In genomic region chr19:6532244-6532999, GRCh38 we compare ENCODE assay signal across 9 cellular contexts. TPM values are rescaled to one million over a fixed set of nuclear protein-coding genes. Genes with fewer than 3 reads are reported as not detected.
DNase-seq lines count a peak whose midpoint lies in the region; ATAC-seq and TF ChIP-seq lines count a peak whose summit lies in the region.
"Had no signal": no experiment of that assay in that cellular context is flagged by ENCODE, and none has a peak within 500 bp of the region (broad histone marks: within the 10 kb centered on the region; RNA-seq: fewer than 3 reads in every experiment).

No MANE protein-coding gene starts in this region.

- ATAC-seq in GM21367 (IDR thresholded peaks at IDR 0.05; ENCODE audit: unreplicated experiment) = no peak

- peak overlapping the region; percentile 59 to 76 (median 68) for H3K4me3 ChIP-seq in esophagus squamous epithelium
- H3K4me3 ChIP-seq in subcutaneous abdominal adipose tissue (ENCODE audit: low read depth in 1 of 5, low read length in 5 of 5) = peak overlapping the region in 4 of 5 donors; percentile 63 to 79 (median 70)
- H3K4me3 ChIP-seq in BE2C (ENCODE audit: low read depth, low read length) = no peak overlapping the region

- TF ChIP-seq POLR2A in Raji (IDR thresholded peaks at IDR 0.05; ENCODE audit: insufficient read depth, low read depth, low read length) (peak; percentile 23; the same call in 1 of the 2 replicates), esophagus squamous epithelium (IDR thresholded peaks at IDR 0.05) (no peak)

- H3K4me1 ChIP-seq in esophagus squamous epithelium (peaks cover 18 to 67% (median 23%) of the 10 kb centered on the region in 3 donors), subcutaneous abdominal adipose tissue (ENCODE audit: control insufficient read depth in 5 of 5, insufficient read depth in 5 of 5, low read length in 5 of 5) (peaks cover 8 to 53% (median 35%) of the 10 kb centered on the region in 5 donors), BE2C (no peaks in the 10 kb centered on the region)

- intact Hi-C loops in esophagus squamous epithelium (cut with DNase I) = no loop called here

- H3K9me3 ChIP-seq in esophagus squamous epithelium (no peaks in the 10 kb centered on the region), subcutaneous abdominal adipose tissue (ENCODE audit: control insufficient read depth in 5 of 5, low read length in 5 of 5) (no peaks in the 10 kb centered on the region), BE2C (no peaks in the 10 kb centered on the region)

- peaks cover 0 to 19% (median 0%) of the 10 kb centered on the region in 3 donors for H3K36me3 ChIP-seq in esophagus squamous epithelium
- H3K36me3 ChIP-seq in subcutaneous abdominal adipose tissue (ENCODE audit: control insufficient read depth in 5 of 5, insufficient read depth in 5 of 5, low read length in 5 of 5) = peaks cover 0 to 3% (median 0%) of the 10 kb centered on the region in 5 donors
- no peaks in the 10 kb centered on the region for H3K36me3 ChIP-seq in BE2C

- TF ChIP-seq CTCF in esophagus squamous epithelium (IDR thresholded peaks at IDR 0.05) (no peak), BE2C (IDR thresholded peaks at IDR 0.05; ENCODE audit: low read depth, low read length) (no peak)

- no peak overlapping the region for H3K9ac ChIP-seq in subcutaneous abdominal adipose tissue (ENCODE audit: low read length in 5 of 5)

- DNase-seq in activated CD8-positive, alpha-beta memory T cell treated with anti-CD3 and anti-CD28 coated beads for 24 hours = peak; percentile 64
- DNase-seq in activated CD8-positive, alpha-beta memory T cell treated with anti-CD3 and anti-CD28 coated beads, Interleukin-2, amount 50 U/mL, for 4 hours = no peak
- DNase-seq in esophagus squamous epithelium (lab: John Stamatoyannopoulos, UW) = no peak
- no peak for DNase-seq in AG08396 (ENCODE audit: low spot score)
- DNase-seq in BE2C = no peak

- no peak overlapping the region for H3K27ac ChIP-seq in esophagus squamous epithelium
- no peak overlapping the region for H3K27ac ChIP-seq in subcutaneous abdominal adipose tissue (ENCODE audit: low read depth, low read length)
- H3K27ac ChIP-seq: C4-2B had no signal

- 35 to 37% methylated on average over 19 to 25 of the region's 31 CpGs for WGBS in esophagus squamous epithelium, 2 donors

- H3K27me3 ChIP-seq in esophagus squamous epithelium (peaks cover 0 to 40% (median 0%) of the 10 kb centered on the region in 4 donors), subcutaneous abdominal adipose tissue (ENCODE audit: control insufficient read depth in 5 of 5, insufficient read depth in 4 of 5, low read length in 5 of 5) (peaks cover 7 to 19% (median 17%) of the 10 kb centered on the region in 5 donors), BE2C (peaks cover 11% of the 10 kb centered on the region)

RNA-seq across cellular contexts. Expression of gene TNFSF9, which starts 1.6 kb away (rescaled TPM):
- 10 to 100 TPM in 3 of 4 donors, 1 to 10 TPM in 1; 6.3 to 21.6 (median 17.8) TPM for total RNA-seq in esophagus squamous epithelium
- 1.3 TPM for polyA plus RNA-seq in BE2C (2012; ENCODE audit: insufficient read depth, insufficient read length, low read depth)

RNA-seq across cellular contexts. Expression of gene TUBB4A, which starts 30.3 kb away (rescaled TPM):
- total RNA-seq in esophagus squamous epithelium = 1 to 10 TPM in 1 of 4 donors, not detected in 3; 7.8 TPM
- polyA plus RNA-seq in BE2C (2012; ENCODE audit: insufficient read depth, insufficient read length, low read depth) = 67.5 TPM

RNA-seq across cellular contexts. Expression of gene DENND1C, which starts 50.8 kb away (rescaled TPM):
- 1 to 10 TPM in 2 of 4 donors, under 1 TPM in 2; 0.62 to 4.2 (median 1.2) TPM for total RNA-seq in esophagus squamous epithelium
- polyA plus RNA-seq in BE2C (2012; ENCODE audit: insufficient read depth, insufficient read length, low read depth) = not detected

RNA-seq across cellular contexts. Expression of gene CD70, which starts 58.5 kb away (rescaled TPM):
- 1 to 10 TPM in 1 of 4 donors, not detected in 3; 4.0 TPM for total RNA-seq in esophagus squamous epithelium
- not detected for polyA plus RNA-seq in BE2C (2012; ENCODE audit: insufficient read depth, insufficient read length, low read depth)
